Comparison of ENCODE assay signal across 9 cellular contexts in genomic region chr10:86958109-86958830, GRCh38. TPM values are rescaled to one million over a fixed set of nuclear protein-coding genes. Genes with fewer than 3 reads are reported as not detected.
A peak's percentile ranks its signal among the peaks of the same experiment; 100 is the strongest.
DNase-seq lines count a peak whose midpoint lies in the region; ATAC-seq lines count a peak whose summit lies in the region.
"Had no signal": no experiment of that assay in that cellular context is flagged by ENCODE, and none has a peak within 500 bp of the region (broad histone marks: within the 10 kb centered on the region; RNA-seq: fewer than 3 reads in every experiment).

SNCG (plus strand) TSS chr10:86958599; CDS start chr10:86958698, 99 bp downstream.

- H3K4me1 ChIP-seq in neuronal stem cell (ENCODE audit: control insufficient read depth in 2 of 2, insufficient read depth in 1 of 2, low read depth in 1 of 2, low read length in 2 of 2): peaks cover 46 to 54% of the 10 kb centered on the region in 2 donors

- H3K14ac ChIP-seq in neuronal stem cell (ENCODE audit: low read length): peak within 1 kb of the TSS; percentile 92

- peak within 1 kb of the TSS; percentile 99 for H4K8ac ChIP-seq in neuronal stem cell (ENCODE audit: low read depth, low read length)

- peak within 1 kb of the TSS; percentile 76 for H2AFZ ChIP-seq in neuronal stem cell (ENCODE audit: low read length)

- peak within 1 kb of the TSS; percentile 99 for H2AK5ac ChIP-seq in neuronal stem cell (ENCODE audit: low read depth, low read length)

- peak within 1 kb of the TSS; percentile 96 for H2BK12ac ChIP-seq in neuronal stem cell (ENCODE audit: low read length)

- peaks cover 4 to 6% of the 10 kb centered on the region in 2 donors for H3K9me3 ChIP-seq in neuronal stem cell (replicated peaks in 1 of 2; ENCODE audit: control insufficient read depth in 2 of 2, insufficient read depth in 1 of 2, low read depth in 1 of 2, low read length in 2 of 2)

- H3K18ac ChIP-seq in neuronal stem cell (ENCODE audit: low read length): peak within 1 kb of the TSS; percentile 88

- no CpG with 5 or more reads among the region's 21 CpGs for WGBS in neuronal stem cell (ENCODE audit: extremely low coverage in 2 of 2, insufficient read length in 2 of 2, insufficient replicate concordance in 1 of 2), 2 donors

- H3K36me3 ChIP-seq in neuronal stem cell (replicated peaks in 1 of 2; ENCODE audit: control insufficient read depth in 2 of 2, insufficient read depth in 2 of 2, low read length in 2 of 2): no peaks in the 10 kb centered on the region

- no peaks in the 10 kb centered on the region for H3K27me3 ChIP-seq in neuronal stem cell (ENCODE audit: control insufficient read depth in 3 of 3, insufficient read depth in 3 of 3, low read depth in 1 of 3, low read length in 3 of 3)

- H2BK15ac ChIP-seq in neuronal stem cell (ENCODE audit: low read length): peak within 1 kb of the TSS; percentile 97

- H3K23ac ChIP-seq in neuronal stem cell (ENCODE audit: low read depth, low read length, poor library complexity): peak within 1 kb of the TSS; percentile 36

- ATAC-seq in esophagus mucosa (peak; percentile 9), GM19324 (IDR thresholded peaks at IDR 0.05; ENCODE audit: low FRiP score, unreplicated experiment) (no peak), GM19035 (IDR thresholded peaks at IDR 0.05; ENCODE audit: unreplicated experiment) (no peak)

- DNase-seq in AG20443 (ENCODE audit: low spot score) (peak; percentile 30), NCI-H510A treated with DMSO at 0.1 percent for 48 hours (lab: John Stamatoyannopoulos, UW) (peak; percentile 47), neuronal stem cell (ENCODE audit: low spot score) (no peak), NCI-H1092 (lab: John Stamatoyannopoulos, UW) (no peak)
- no peak for DNase-seq in stimulated activated CD4-positive, alpha-beta T cell treated with anti-CD3 and anti-CD28 coated beads, Interleukin-1b, Interleukin-23, amount 100 ng/mL, for 48 hours
- DNase-seq: SIG-M5 had no signal

- peak within 1 kb of the TSS; percentile 54 for H3K9ac ChIP-seq in neuronal stem cell (ENCODE audit: low read depth, low read length, poor library complexity)

- no peak within 1 kb of the TSS for H3K4me2 ChIP-seq in neuronal stem cell (ENCODE audit: insufficient read depth, low read length, poor library complexity, severe bottlenecking)

- peak within 1 kb of the TSS; percentile 2 for H3K27ac ChIP-seq in neuronal stem cell (replicated peaks; ENCODE audit: low read length)

- peak within 1 kb of the TSS; percentile 54 for H2BK5ac ChIP-seq in neuronal stem cell (ENCODE audit: low read length)

- no peak within 1 kb of the TSS for H3K4me3 ChIP-seq in neuronal stem cell (ENCODE audit: low read length in 2 of 2)

- peak within 1 kb of the TSS; percentile 70 for H3K4ac ChIP-seq in neuronal stem cell (ENCODE audit: low read length)

- peaks cover 1% of the 10 kb centered on the region for H3K79me1 ChIP-seq in neuronal stem cell (ENCODE audit: low read depth, low read length)

- H4K91ac ChIP-seq in neuronal stem cell (ENCODE audit: low read depth, low read length, poor library complexity): peak within 1 kb of the TSS; percentile 38

- peak within 1 kb of the TSS; percentile 85 for H2BK120ac ChIP-seq in neuronal stem cell (ENCODE audit: low read depth, low read length)

RNA-seq across cellular contexts. Expression of gene SNCG, which starts in this region (rescaled TPM):
- 8.2 TPM for total RNA-seq in esophagus mucosa
- polyA plus RNA-seq in neuronal stem cell (2013, experiment 1 of 2): 0.21 TPM
- 0.29 TPM for polyA plus RNA-seq in neuronal stem cell (2013, experiment 2 of 2)

Comparison
In these comparisons a context has a peak if more than half of its experiments do, and no peak if none do; other contexts are left out.
1. DNase-seq: peak in AG20443 (single experiment) and NCI-H510A treated with DMSO at 0.1 percent for 48 hours (single experiment); none in neuronal stem cell (single experiment), stimulated activated CD4-positive, alpha-beta T cell treated with anti-CD3 and anti-CD28 coated beads, Interleukin-1b, Interleukin-23, amount 100 ng/mL, for 48 hours (single experiment) and NCI-H1092 (single experiment).